Comparison of ENCODE assay signal across 6 cellular contexts in the genomic region with DNA sequence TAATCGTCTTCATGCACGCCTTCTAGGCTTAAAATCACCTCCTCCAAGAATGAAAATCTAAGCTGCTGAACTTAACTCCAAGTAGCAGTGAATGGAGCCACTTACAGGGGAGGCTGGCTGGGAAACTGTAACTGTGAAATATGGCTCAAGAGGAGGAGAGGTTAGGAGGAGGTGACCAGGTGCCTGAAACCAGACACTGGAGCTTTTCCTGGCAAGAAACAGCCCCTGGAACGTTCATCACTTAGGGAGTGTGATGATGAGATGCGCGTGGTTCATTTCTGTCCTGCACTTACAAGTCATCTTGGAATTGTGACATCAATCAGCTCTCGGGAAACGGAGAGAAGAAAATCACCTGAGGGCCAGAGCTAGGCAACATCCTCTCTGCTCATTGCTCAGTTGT.
"Had no signal": no experiment of that assay in that cellular context is flagged by ENCODE, and none has a peak within 500 bp of the region (broad histone marks: within the 10 kb centered on the region; RNA-seq: fewer than 3 reads in every experiment).

No MANE protein-coding gene starts in this region.

- H3K27ac Mint-ChIP-seq: HFFc6 had no signal

- H3K4me3 Mint-ChIP-seq: HFFc6 had no signal

- DNase-seq: GM23248, GOT3, H7, HFFc6, IMR-90, KG1 had no signal
